Comparison of ENCODE assay signal across 1 cellular context in the genomic region with DNA sequence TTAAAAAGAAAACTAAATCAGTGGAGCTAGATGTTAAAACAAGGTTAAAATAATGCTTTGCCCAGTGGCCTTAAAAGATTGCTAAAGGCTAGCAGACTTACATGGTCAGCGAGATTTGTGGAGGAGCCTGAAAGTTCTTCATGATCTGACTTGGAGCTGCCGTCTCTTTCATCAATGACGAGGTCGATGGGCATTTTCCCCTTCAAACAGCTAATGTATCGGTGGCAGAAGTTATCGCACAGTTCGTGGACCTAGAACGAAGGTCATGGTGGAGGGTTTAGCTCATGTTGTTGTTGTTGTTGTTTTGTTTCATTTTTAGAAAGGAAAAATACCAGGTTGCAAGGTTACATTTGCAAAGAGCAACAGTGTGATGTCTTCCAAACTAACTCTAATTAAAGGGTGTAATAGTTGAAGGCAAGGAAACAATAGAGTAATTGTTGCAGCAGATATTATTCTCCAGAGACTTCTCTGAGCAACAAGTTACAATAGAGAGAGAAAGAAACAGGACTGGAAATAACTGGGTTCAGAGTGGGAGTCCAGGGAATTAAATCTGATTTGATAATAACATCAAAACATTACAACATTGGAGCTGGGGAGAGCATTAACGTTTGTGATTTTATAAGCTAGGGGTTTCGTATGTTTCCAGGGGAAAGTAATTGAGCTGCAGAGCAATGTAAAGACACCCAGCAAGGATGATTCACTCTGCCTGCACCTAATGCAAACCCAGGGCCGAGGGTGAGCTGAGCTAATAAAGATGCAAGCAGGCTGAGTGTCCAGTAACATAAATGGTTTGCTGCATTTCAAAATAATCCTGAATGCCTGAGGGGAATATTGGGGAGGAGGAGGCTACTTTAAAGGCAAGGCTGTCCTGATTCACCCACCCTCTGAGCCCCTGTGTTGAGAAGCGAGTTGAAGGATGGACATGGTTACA.
TF ChIP-seq lines count a peak whose summit lies in the region.

No MANE protein-coding gene starts in this region.

TF ChIP-seq in IMR-90, 13 proteins besides CTCF, POLR2A, EP300 and RAD21:
- TF ChIP-seq, protein P1, sequence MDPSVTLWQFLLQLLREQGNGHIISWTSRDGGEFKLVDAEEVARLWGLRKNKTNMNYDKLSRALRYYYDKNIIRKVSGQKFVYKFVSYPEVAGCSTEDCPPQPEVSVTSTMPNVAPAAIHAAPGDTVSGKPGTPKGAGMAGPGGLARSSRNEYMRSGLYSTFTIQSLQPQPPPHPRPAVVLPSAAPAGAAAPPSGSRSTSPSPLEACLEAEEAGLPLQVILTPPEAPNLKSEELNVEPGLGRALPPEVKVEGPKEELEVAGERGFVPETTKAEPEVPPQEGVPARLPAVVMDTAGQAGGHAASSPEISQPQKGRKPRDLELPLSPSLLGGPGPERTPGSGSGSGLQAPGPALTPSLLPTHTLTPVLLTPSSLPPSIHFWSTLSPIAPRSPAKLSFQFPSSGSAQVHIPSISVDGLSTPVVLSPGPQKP (IDR thresholded peaks at IDR 0.05; ENCODE audit: borderline replicate concordance, low read depth, low read length) = no peak
- TF ChIP-seq CEBPB (IDR thresholded peaks at IDR 0.05; ENCODE audit: low read depth, low read length) = peak; percentile 36; the same call in 1 of the 2 replicates
